In the genomic region with DNA sequence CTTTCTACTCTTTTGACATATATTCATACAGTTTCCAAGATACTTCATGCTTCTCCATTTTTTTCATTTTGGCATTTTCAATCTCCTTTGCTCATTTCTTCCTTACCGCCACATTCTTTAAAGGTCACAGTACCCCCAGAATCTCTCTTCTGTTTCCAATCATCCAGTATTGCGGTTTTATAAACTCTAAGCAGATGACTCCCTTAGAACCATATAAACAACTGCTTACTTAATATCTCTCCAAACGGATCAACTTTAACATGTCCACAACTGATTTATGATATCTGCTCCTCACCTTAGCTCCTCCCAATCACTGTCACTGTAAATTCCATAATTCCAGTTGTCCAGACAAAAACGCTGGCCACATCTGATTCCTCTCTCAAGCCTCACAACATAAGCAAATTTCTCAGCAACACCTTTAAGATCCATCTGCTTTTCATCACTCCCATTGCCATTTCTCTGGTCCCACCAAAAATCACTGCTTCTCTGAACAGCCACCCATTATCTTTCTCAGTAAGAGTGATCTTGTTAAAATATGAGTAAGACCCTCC, we compare ENCODE assay signal across 16 cellular contexts. TPM values are rescaled to one million over a fixed set of nuclear protein-coding genes. Genes with fewer than 3 reads are reported as not detected.
DNase-seq lines count a peak whose midpoint lies in the region; ATAC-seq, FAIRE-seq and TF ChIP-seq lines count a peak whose summit lies in the region.
"Had no signal": no experiment of that assay in that cellular context is flagged by ENCODE, and none has a peak within 500 bp of the region (broad histone marks: within the 10 kb centered on the region; RNA-seq: fewer than 3 reads in every experiment).

No MANE protein-coding gene starts in this region.

- H3K36me3 ChIP-seq in Panc1 (ENCODE audit: control insufficient read depth, insufficient read depth, low read length) (peaks cover 40% of the 10 kb centered on the region), endothelial cell of umbilical vein (ENCODE audit: control insufficient read depth in 2 of 2, extremely low read depth in 1 of 2, insufficient read depth in 2 of 2, low read length in 2 of 2) (peaks cover 9 to 47% of the 10 kb centered on the region in 2 experiments), gastrocnemius medialis (peaks cover 0 to 15% of the 10 kb centered on the region in 2 donors), left lung (peaks cover 3 to 100% of the 10 kb centered on the region in 2 donors)

- in situ Hi-C loops in Panc1 (cut with HindIII; ENCODE audit: low pct_unique_long_range_greater_than_20kb, low sequenced_read_pairs), result no loop called here
- in situ Hi-C loops in gastrocnemius medialis (cut with MboI; ENCODE audit: low sequenced_read_pairs in 4 of 4), result no loop called here

- H3K36me3 Mint-ChIP-seq in activated CD4-positive, alpha-beta T cell treated with anti-CD3 and anti-CD28 coated beads, Interleukin-2, amount 10 ng/mL, durations not matched to agents 7 days and 5 days (ENCODE audit: low read depth), result peaks cover 66% of the 10 kb centered on the region

- BruUV-seq in Panc1 (replicated peaks; lab: Mats Ljungman, UMichigan) (TSS peak; percentile 38), endothelial cell of umbilical vein (replicated peaks; lab: Mats Ljungman, UMichigan) (no TSS peak)

- intact Hi-C loops in Panc1 (cut with micrococcal nuclease; ENCODE audit: unreplicated experiment), result no loop called here
- intact Hi-C loops in endothelial cell of umbilical vein (cut with micrococcal nuclease), result no loop called here
- intact Hi-C loops in gastrocnemius medialis (cut with DNase I; ENCODE audit: low total_unique reads), result loop anchor here (5.0 to 10.0 kb wide), 2 partner anchors 38 to 225 kb away; partner anchors contain the start of gene SLC39A2
- intact Hi-C loops in left lung (cut with DNase I), result no loop called here
- intact Hi-C loops in lower leg skin (cut with DNase I; ENCODE audit: low total_unique reads), result no loop called here

- H2AFZ ChIP-seq in endothelial cell of umbilical vein (ENCODE audit: low read depth, low read length), result no peak overlapping the region

- H3K4me3 Mint-ChIP-seq in activated CD4-positive, alpha-beta T cell treated with anti-CD3 and anti-CD28 coated beads, Interleukin-2, amount 10 ng/mL, durations not matched to agents 7 days and 5 days, result no peak overlapping the region

- 62 to 66% methylated on average over 4 of the region's 4 CpGs for WGBS in lower leg skin, 2 donors

- no peaks in the 10 kb centered on the region for H3K9me1 ChIP-seq in endothelial cell of umbilical vein (replicated peaks; ENCODE audit: control insufficient read depth, extremely low read depth, insufficient read depth, low read length)

- no peaks in the 10 kb centered on the region for H3K27me3 ChIP-seq in Panc1 (ENCODE audit: control insufficient read depth, insufficient read depth, low read length)
- no peaks in the 10 kb centered on the region for H3K27me3 ChIP-seq in endothelial cell of umbilical vein (ENCODE audit: control insufficient read depth in 2 of 2, insufficient read depth in 2 of 2, low read length in 2 of 2)
- no peaks in the 10 kb centered on the region for H3K27me3 ChIP-seq in gastrocnemius medialis
- H3K27me3 ChIP-seq in left lung, result no peaks in the 10 kb centered on the region
- H3K27me3 ChIP-seq: esophagus squamous epithelium had no signal

- POLR2A ChIA-PET in activated CD4-positive, alpha-beta T cell treated with anti-CD3 and anti-CD28 coated beads, Interleukin-2, amount 10 ng/mL, durations not matched to agents 7 days and 5 days (lab: Charles Lee), result interaction anchor here (0.6 kb wide), 1 partner anchor 288 kb away, joined by 3 read pairs; no protein-coding TSS in a partner anchor
- POLR2A ChIA-PET in Panc1 (lab: Charles Lee), result interaction anchor here (0.6 kb wide), 1 partner anchor 145 kb away, joined by 3 read pairs; no protein-coding TSS in a partner anchor
- POLR2A ChIA-PET in endothelial cell of umbilical vein (lab: Charles Lee), result interaction anchor here (0.6 kb wide), 1 partner anchor 306 kb away, joined by 6 read pairs; the partner anchor contains the start of gene SALL2

- H3K9me3 ChIP-seq in Panc1 (ENCODE audit: control insufficient read depth, insufficient read depth, low read depth, low read length), result no peaks in the 10 kb centered on the region
- no peaks in the 10 kb centered on the region for H3K9me3 ChIP-seq in endothelial cell of umbilical vein (replicated peaks; ENCODE audit: control insufficient read depth, insufficient read depth, low read length)
- H3K9me3 ChIP-seq in gastrocnemius medialis, result no peaks in the 10 kb centered on the region
- no peaks in the 10 kb centered on the region for H3K9me3 ChIP-seq in left lung
- H3K9me3 ChIP-seq: esophagus squamous epithelium had no signal

- H3K79me2 ChIP-seq in endothelial cell of umbilical vein (ENCODE audit: control insufficient read depth, insufficient read depth, low read length), result peaks cover 100% of the 10 kb centered on the region

- H3K9me3 Mint-ChIP-seq in activated CD4-positive, alpha-beta T cell treated with anti-CD3 and anti-CD28 coated beads, Interleukin-2, amount 10 ng/mL, durations not matched to agents 7 days and 5 days, result no peaks in the 10 kb centered on the region

- H3K4me1 Mint-ChIP-seq in activated CD4-positive, alpha-beta T cell treated with anti-CD3 and anti-CD28 coated beads, Interleukin-2, amount 10 ng/mL, durations not matched to agents 7 days and 5 days, result peaks cover 73% of the 10 kb centered on the region

- TF ChIP-seq POLR2A in endothelial cell of umbilical vein (IDR thresholded peaks at IDR 0.05; ENCODE audit: low read depth, low read length) (no peak), gastrocnemius medialis (IDR thresholded peaks at IDR 0.05) (no peak), lower leg skin (IDR thresholded peaks at IDR 0.05) (no peak)

- H3K4me3 ChIP-seq in Panc1 (ENCODE audit: low read depth in 2 of 2, low read length in 2 of 2) (no peak overlapping the region), endothelial cell of umbilical vein (replicated peaks in 1 of 3; ENCODE audit: insufficient read depth in 1 of 3, low read depth in 1 of 3, low read length in 3 of 3) (no peak overlapping the region), gastrocnemius medialis (no peak overlapping the region), left lung (no peak overlapping the region), lower leg skin (ENCODE audit: low read depth, poor library complexity, severe bottlenecking) (no peak overlapping the region)
- H3K4me3 ChIP-seq: esophagus squamous epithelium had no signal

- H3K4me2 ChIP-seq in endothelial cell of umbilical vein (ENCODE audit: insufficient read depth, low read length), result no peak overlapping the region

- dilution Hi-C loops in endothelial cell of umbilical vein (cut with MboI; ENCODE audit: extremely low pct_ligation_motif_present, low sequenced_read_pairs), result no loop called here

- ATAC-seq in Panc1 (no peak), gastrocnemius medialis (no peak), left lung (no peak)

- no peaks in the 10 kb centered on the region for H3K27me3 Mint-ChIP-seq in activated CD4-positive, alpha-beta T cell treated with anti-CD3 and anti-CD28 coated beads, Interleukin-2, amount 10 ng/mL, durations not matched to agents 7 days and 5 days

- H3K4me1 ChIP-seq in Panc1 (ENCODE audit: control insufficient read depth, insufficient read depth, low read length), result peaks cover 20% of the 10 kb centered on the region
- H3K4me1 ChIP-seq in endothelial cell of umbilical vein (ENCODE audit: control insufficient read depth, extremely low read depth, insufficient read depth, low read length), result peaks cover 40% of the 10 kb centered on the region
- peaks cover 40 to 52% of the 10 kb centered on the region in 2 donors for H3K4me1 ChIP-seq in gastrocnemius medialis
- peaks cover 0 to 55% of the 10 kb centered on the region in 2 donors for H3K4me1 ChIP-seq in left lung

- H3K27ac ChIP-seq in Panc1 (ENCODE audit: low read length) (no peak overlapping the region; the same call in 1 of the 2 replicates), endothelial cell of umbilical vein (ENCODE audit: insufficient read depth, low read depth, low read length) (no peak overlapping the region), gastrocnemius medialis (peak overlapping the region; percentile 77 to 84 (median 80)), left lung (no peak overlapping the region)
- H3K27ac ChIP-seq: esophagus squamous epithelium had no signal

- FAIRE-seq in endothelial cell of umbilical vein (lab: Jason Lieb, UNC), result no peak
- FAIRE-seq: A204.1, bronchial epithelial cell, G401.6, kidney had no signal

- peak overlapping the region; percentile 1 for H3K27ac Mint-ChIP-seq in activated CD4-positive, alpha-beta T cell treated with anti-CD3 and anti-CD28 coated beads, Interleukin-2, amount 10 ng/mL, durations not matched to agents 7 days and 5 days

- no peak for DNase-seq in activated CD4-positive, alpha-beta T cell treated with anti-CD3 and anti-CD28 coated beads, Interleukin-2, amount 10 ng/mL, durations not matched to agents 7 days and 5 days
- no peak for DNase-seq in activated CD4-positive, alpha-beta T cell treated with anti-CD3 and anti-CD28 coated beads for 1 hour
- DNase-seq in Panc1 (ENCODE audit: low read depth, low spot score) (no peak), endothelial cell of umbilical vein (ENCODE audit: low read depth, low spot score) (no peak), gastrocnemius medialis (no peak), NCI-H2029 treated with DMSO at 0.1 percent for 48 hours (lab: John Stamatoyannopoulos, UW) (no peak), left lung (no peak), lower leg skin (ENCODE audit: low spot score in 2 of 2) (no peak)
- DNase-seq: esophagus squamous epithelium; kidney; NCI-H1417 treated with DMSO at 0.1 percent for 48 hours; stimulated activated CD4-positive, alpha-beta T cell treated with anti-CD3 and anti-CD28 coated beads, Interleukin-1b, Interleukin-23, amount 100 ng/mL, for 48 hours; stimulated activated naive CD4-positive, alpha-beta T cell treated with Interleukin-2 at 50 U/mL for 16 hours had no signal

- no peak for TF ChIP-seq CTCF in Panc1 (IDR thresholded peaks at IDR 0.05)
- no peak for TF ChIP-seq CTCF in endothelial cell of umbilical vein (IDR thresholded peaks at IDR 0.05; ENCODE audit: extremely low read depth in 1 of 2, insufficient read depth in 1 of 2, low read depth in 1 of 2, low read length in 2 of 2)
- TF ChIP-seq CTCF in gastrocnemius medialis (IDR thresholded peaks at IDR 0.05 in 4 of 5, conservative IDR thresholded peaks at IDR 0.05 in 1 of 5), result no peak
- no peak for TF ChIP-seq CTCF in left lung (IDR thresholded peaks at IDR 0.05)
- TF ChIP-seq CTCF in lower leg skin (IDR thresholded peaks at IDR 0.05), result no peak

- CTCF ChIA-PET in activated CD4-positive, alpha-beta T cell treated with anti-CD3 and anti-CD28 coated beads, Interleukin-2, amount 10 ng/mL, durations not matched to agents 7 days and 5 days (lab: Charles Lee), result interaction anchor here (0.8 to 1.4 kb wide), 2 partner anchors 9 to 11 kb away, joined by 3 read pairs; no protein-coding TSS in a partner anchor
- CTCF ChIA-PET in Panc1 (lab: Charles Lee), result no interaction called here
- CTCF ChIA-PET in endothelial cell of umbilical vein (lab: Charles Lee), result interaction anchor here (1.8 kb wide), 1 partner anchor 10 kb away, joined by 4 read pairs; no protein-coding TSS in a partner anchor

- peak overlapping the region; percentile 9 for H3K9ac ChIP-seq in endothelial cell of umbilical vein (replicated peaks; ENCODE audit: extremely low read depth, insufficient read depth, low read length)

- H4K20me1 ChIP-seq in endothelial cell of umbilical vein (replicated peaks; ENCODE audit: control insufficient read depth, extremely low read depth, insufficient read depth, low read length), result peaks cover 58% of the 10 kb centered on the region

RNA-seq across cellular contexts. Expression of gene HNRNPC, which starts 49.6 kb away (rescaled TPM):
- 100 to 1,000 TPM; 684 to 863 TPM for total RNA-seq in activated CD4-positive, alpha-beta T cell treated with anti-CD3 and anti-CD28 coated beads, Interleukin-2, amount 10 ng/mL, durations not matched to agents 7 days and 5 days
- total RNA-seq in Panc1 (2021; ENCODE audit: unreplicated experiment) (537 TPM), endothelial cell of umbilical vein (611 and 674 TPM in 2 replicates), gastrocnemius medialis (100 to 1,000 TPM; 281 to 357 (median 318) TPM), left lung (100 to 1,000 TPM; 377 to 427 TPM), lower leg skin (100 to 1,000 TPM; 312 to 425 (median 376) TPM)
- 384 TPM for polyA plus RNA-seq in Panc1 (2012; ENCODE audit: insufficient read length)
- 309 and 531 TPM in 2 replicates for polyA plus RNA-seq in endothelial cell of umbilical vein
- 460 and 638 TPM in 2 replicates for polyA plus RNA-seq in endothelial cell of umbilical vein (2011; cell fraction: cytosol; rRNA removed)
- 352 and 493 TPM in 2 replicates for polyA plus RNA-seq in endothelial cell of umbilical vein (2011; cell fraction: nucleus; rRNA removed)
- 550 and 764 TPM in 2 replicates for polyA plus RNA-seq in endothelial cell of umbilical vein (2012)
- 926 and 952 TPM in 2 replicates for polyA minus RNA-seq in endothelial cell of umbilical vein
- 248 TPM for polyA minus RNA-seq in endothelial cell of umbilical vein (2011; cell fraction: cytosol; rRNA and poly(A)+ RNA removed)
- polyA minus RNA-seq in endothelial cell of umbilical vein (2011; cell fraction: nucleus; rRNA and poly(A)+ RNA removed), result 514 and 693 TPM in 2 replicates

Comparison
In these comparisons a context has a peak if more than half of its experiments do, and no peak if none do; other contexts are left out.
1. H3K27ac ChIP-seq: peak in gastrocnemius medialis (4 of 4); none in Panc1 (single experiment), endothelial cell of umbilical vein (single experiment) and left lung (0 of 2).